ENCODE assay signal across 4 cellular contexts in the genomic region with DNA sequence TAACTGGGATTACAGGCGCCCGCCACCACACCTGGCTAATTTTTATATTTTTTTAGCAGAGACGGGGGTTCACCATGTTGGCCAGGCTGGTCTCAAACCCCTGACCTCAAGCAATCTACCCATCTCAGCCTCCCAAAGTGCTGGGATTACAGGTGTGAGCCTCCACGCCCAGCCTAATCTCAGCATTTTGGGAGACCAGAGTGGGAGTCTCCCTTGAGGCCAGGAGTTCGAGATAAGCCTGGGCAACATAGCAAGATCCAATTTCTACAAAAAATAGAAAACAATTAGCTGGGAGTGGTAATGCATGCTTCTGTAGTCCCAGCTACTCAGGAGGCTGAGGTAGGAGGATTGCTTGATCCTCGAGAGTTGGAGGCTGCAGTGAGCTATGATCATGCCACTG.
TF ChIP-seq lines count a peak whose summit lies in the region.

No MANE protein-coding gene starts in this region.

TF ChIP-seq in HEK293, 187 proteins besides CTCF, POLR2A, EP300 and RAD21:
- peak; percentile 88 for TF ChIP-seq ZNF121 (tag by site-specific recombination; IDR thresholded peaks at IDR 0.05)
TF ChIP-seq in HEK293: peak in this region for 1; not testable (repeated sequence) for 186.

TF ChIP-seq in WTC11, 78 proteins besides CTCF, POLR2A, EP300 and RAD21:
- 0 out of 2 replicates have a peak, but pooled peaks have one; percentile 49 for TF ChIP-seq ZNF121 (CRISPR knock-in tag; IDR thresholded peaks at IDR 0.05)

TF ChIP-seq in K562, 482 proteins besides CTCF, POLR2A, EP300 and RAD21:
- TF ChIP-seq ZNF121 (CRISPR knock-in tag; conservative IDR thresholded peaks at IDR 0.05): peak; percentile 95
- TF ChIP-seq RBM25 (IDR thresholded peaks at IDR 0.05; ENCODE audit: low read depth, low read length, severe bottlenecking): peak; percentile 38

TF ChIP-seq in HepG2, 621 proteins besides CTCF, POLR2A, EP300 and RAD21:
- TF ChIP-seq ZNF121 (CRISPR knock-in tag; IDR thresholded peaks at IDR 0.05): peak; percentile 67; the same call in 1 of the 2 replicates
TF ChIP-seq in HepG2: peak in this region for 1; not testable (repeated sequence) for 620.
